ENCODE assay signal across 15 cellular contexts in genomic region chrX:729583-730409, GRCh38.
DNase-seq lines count a peak whose midpoint lies in the region; ATAC-seq, FAIRE-seq and TF ChIP-seq lines count a peak whose summit lies in the region.
"Had no signal": no experiment of that assay in that cellular context is flagged by ENCODE, and none has a peak within 500 bp of the region (broad histone marks: within the 10 kb centered on the region; RNA-seq: fewer than 3 reads in every experiment).

No MANE protein-coding gene starts in this region.

- DNase-seq in A549 (ENCODE audit: low read depth in 1 of 2, low spot score in 1 of 2): no peak
- DNase-seq in endodermal cell: peak; percentile 40
- peak in 1 of 9 donors; percentile 3 for DNase-seq in naive thymus-derived CD4-positive, alpha-beta T cell
- peak; percentile 32 for DNase-seq in sigmoid colon
- no peak for DNase-seq in T-helper 17 cell
- DNase-seq in hippocampal formation (lab: John Stamatoyannopoulos, UW): no peak
- DNase-seq in NCI-H2171 (lab: John Stamatoyannopoulos, UW): no peak
- DNase-seq in A673 (ENCODE audit: low spot score): no peak
- DNase-seq: 8988T; C1 segment of cervical spinal cord; Calu3; CD4-positive, alpha-beta T cell; DMS 273 treated with DMSO at 0.1 percent for 48 hours; H7 had no signal

- H3K4me3 ChIP-seq in A549 (no peak overlapping the region), endodermal cell (ENCODE audit: low read length) (no peak overlapping the region), sigmoid colon (no peak overlapping the region), A673 (ENCODE audit: low read depth, low read length, poor library complexity, severe bottlenecking) (no peak overlapping the region)
- no peak overlapping the region for H3K4me3 ChIP-seq in naive thymus-derived CD4-positive, alpha-beta T cell (ENCODE audit: low read length)

- POLR2A ChIA-PET in A549 (lab: Yijun Ruan, JAX): no interaction called here
- POLR2A ChIA-PET in naive thymus-derived CD4-positive, alpha-beta T cell (lab: Charles Lee): no interaction called here
- POLR2A ChIA-PET in A673 (lab: Charles Lee; ENCODE audit: low non-redundant PET): no interaction called here

- no peak for TF ChIP-seq RAD21 in A549 (conservative IDR thresholded peaks at IDR 0.05 in 1 of 2, IDR thresholded peaks at IDR 0.05 in 1 of 2)

- TF ChIP-seq EP300 in A549 (IDR thresholded peaks at IDR 0.05) (no peak), sigmoid colon (IDR thresholded peaks at IDR 0.05) (no peak)

- H3K4me2 ChIP-seq in A549: no peak overlapping the region

- H3K27me3 ChIP-seq in endodermal cell (ENCODE audit: control insufficient read depth, insufficient read depth, low read length, poor library complexity, severe bottlenecking) (no peaks in the 10 kb centered on the region), sigmoid colon (no peaks in the 10 kb centered on the region), A673 (replicated peaks; ENCODE audit: insufficient read depth, low read depth, low read length, poor library complexity) (no peaks in the 10 kb centered on the region)
- H3K27me3 ChIP-seq in naive thymus-derived CD4-positive, alpha-beta T cell (ENCODE audit: control insufficient read depth in 2 of 2, insufficient read depth in 2 of 2, low read length in 2 of 2): no peaks in the 10 kb centered on the region

- H3K36me3 ChIP-seq in endodermal cell (ENCODE audit: control insufficient read depth, insufficient read depth, low read length): no peaks in the 10 kb centered on the region
- H3K36me3 ChIP-seq in naive thymus-derived CD4-positive, alpha-beta T cell (ENCODE audit: control insufficient read depth in 2 of 3, insufficient read depth in 3 of 3, low read length in 3 of 3): no peaks in the 10 kb centered on the region
- H3K36me3 ChIP-seq in sigmoid colon: no peaks in the 10 kb centered on the region
- no peaks in the 10 kb centered on the region for H3K36me3 ChIP-seq in A673 (ENCODE audit: insufficient read depth, low read length, poor library complexity, severe bottlenecking)

- no TSS peak for BruUV-seq in A673 (replicated peaks; lab: Mats Ljungman, UMichigan)

- no peak for TF ChIP-seq POLR2A in A549 (IDR thresholded peaks at IDR 0.05; ENCODE audit: low read length)
- no peak for TF ChIP-seq POLR2A in sigmoid colon (IDR thresholded peaks at IDR 0.05)

- intact Hi-C loops in naive thymus-derived CD4-positive, alpha-beta T cell (cut with micrococcal nuclease): no loop called here
- intact Hi-C loops in sigmoid colon (cut with DNase I): no loop called here
- intact Hi-C loops in A673 (cut with micrococcal nuclease; ENCODE audit: unreplicated experiment): no loop called here

- ATAC-seq in A549: peak; percentile 50 to 60; a peak in 5 of 6 replicates
- ATAC-seq in naive thymus-derived CD4-positive, alpha-beta T cell: peak; percentile 14
- no peak for ATAC-seq in T-helper 17 cell

- H3K4me1 Mint-ChIP-seq in endodermal cell: no peaks in the 10 kb centered on the region
- H3K4me1 Mint-ChIP-seq in naive thymus-derived CD4-positive, alpha-beta T cell: no peaks in the 10 kb centered on the region
- no peaks in the 10 kb centered on the region for H3K4me1 Mint-ChIP-seq in T-helper 17 cell
- H3K4me1 Mint-ChIP-seq: B cell had no signal

- H3K27me3 Mint-ChIP-seq in endodermal cell (ENCODE audit: insufficient read depth) (peaks cover 3% of the 10 kb centered on the region), T-helper 17 cell (no peaks in the 10 kb centered on the region)
- H3K27me3 Mint-ChIP-seq in naive thymus-derived CD4-positive, alpha-beta T cell: no peaks in the 10 kb centered on the region
- H3K27me3 Mint-ChIP-seq: B cell; CD4-positive, alpha-beta T cell had no signal

- no peaks in the 10 kb centered on the region for H3K36me3 Mint-ChIP-seq in endodermal cell (ENCODE audit: low read depth)
- H3K36me3 Mint-ChIP-seq in naive thymus-derived CD4-positive, alpha-beta T cell: peaks cover 0 to 2% (median 0%) of the 10 kb centered on the region in 5 donors
- no peaks in the 10 kb centered on the region for H3K36me3 Mint-ChIP-seq in T-helper 17 cell (ENCODE audit: low read depth)

- H3K9ac ChIP-seq in endodermal cell (ENCODE audit: extremely low read depth, low read length, poor library complexity, severe bottlenecking): no peak overlapping the region

- H3K27ac ChIP-seq in A549 (no peak overlapping the region), endodermal cell (ENCODE audit: low read depth, low read length) (no peak overlapping the region), sigmoid colon (no peak overlapping the region), A673 (ENCODE audit: low read depth, low read length, poor library complexity, severe bottlenecking) (no peak overlapping the region)
- no peak overlapping the region for H3K27ac ChIP-seq in naive thymus-derived CD4-positive, alpha-beta T cell (ENCODE audit: low read depth, low read length)

- CTCF ChIA-PET in A549 (lab: Yijun Ruan, JAX) (no interaction called here), A673 (lab: Charles Lee) (no interaction called here)
- CTCF ChIA-PET in naive thymus-derived CD4-positive, alpha-beta T cell (lab: Charles Lee): no interaction called here

- 58% methylated on average over 16 of the region's 21 CpGs for WGBS in A549 (ENCODE audit: missing lambda C conversion rate)
- WGBS in endodermal cell (ENCODE audit: insufficient coverage in 1 of 2, insufficient read length in 1 of 2), 2 experiments: 85 to 86% methylated on average over 21 of the region's 21 CpGs
- WGBS in sigmoid colon, 2 donors: 66 to 77% methylated on average over 21 of the region's 21 CpGs

- TF ChIP-seq CTCF in A549 (IDR thresholded peaks at IDR 0.05) (no peak), endodermal cell (conservative IDR thresholded peaks at IDR 0.05) (no peak), sigmoid colon (IDR thresholded peaks at IDR 0.05) (no peak), A673 (conservative IDR thresholded peaks at IDR 0.05; ENCODE audit: low read depth, low read length) (no peak)

- H3K9me3 Mint-ChIP-seq in endodermal cell: peaks cover 11% of the 10 kb centered on the region
- peaks cover 0 to 8% (median 1%) of the 10 kb centered on the region in 11 donors for H3K9me3 Mint-ChIP-seq in naive thymus-derived CD4-positive, alpha-beta T cell

- H3K9me3 ChIP-seq in A549 (0 out of 3 replicates have a peak, but pooled peaks cover 4% of the 10 kb centered on the region), endodermal cell (ENCODE audit: control insufficient read depth, low read length) (peaks cover 9% of the 10 kb centered on the region), sigmoid colon (no peaks in the 10 kb centered on the region), T-helper 17 cell (ENCODE audit: control insufficient read depth, low read length, poor library complexity, severe bottlenecking) (no peaks in the 10 kb centered on the region), A673 (ENCODE audit: low read depth, low read length, poor library complexity, severe bottlenecking) (peaks cover 16% of the 10 kb centered on the region)
- peaks cover 0 to 3% (median 0%) of the 10 kb centered on the region in 3 experiments for H3K9me3 ChIP-seq in naive thymus-derived CD4-positive, alpha-beta T cell (ENCODE audit: control insufficient read depth in 2 of 3, low read length in 3 of 3)

- H3K4me1 ChIP-seq in A549 (no peaks in the 10 kb centered on the region), endodermal cell (ENCODE audit: control insufficient read depth, insufficient read depth, low read length) (no peaks in the 10 kb centered on the region), sigmoid colon (no peaks in the 10 kb centered on the region), A673 (ENCODE audit: insufficient read depth, low read length, poor library complexity, severe bottlenecking) (no peaks in the 10 kb centered on the region)
- no peaks in the 10 kb centered on the region for H3K4me1 ChIP-seq in naive thymus-derived CD4-positive, alpha-beta T cell (ENCODE audit: control insufficient read depth in 2 of 2, insufficient read depth in 2 of 2, low read length in 2 of 2)

- H3K4me3 Mint-ChIP-seq in endodermal cell (no peak overlapping the region), T-helper 17 cell (no peak overlapping the region)
- H3K4me3 Mint-ChIP-seq in naive thymus-derived CD4-positive, alpha-beta T cell: no peak overlapping the region
- H3K4me3 Mint-ChIP-seq: B cell; CD4-positive, alpha-beta T cell had no signal

- H3K27ac Mint-ChIP-seq in endodermal cell: no peak overlapping the region
- peak overlapping the region in 1 of 9 donors; percentile 50 for H3K27ac Mint-ChIP-seq in naive thymus-derived CD4-positive, alpha-beta T cell
- no peak overlapping the region for H3K27ac Mint-ChIP-seq in T-helper 17 cell
- H3K27ac Mint-ChIP-seq: B cell; CD4-positive, alpha-beta T cell had no signal

- no peak for FAIRE-seq in A549 (lab: Jason Lieb, UNC)

TF ChIP-seq in A549, 52 proteins besides CTCF, POLR2A, EP300 and RAD21 (continues in another document):
- TF ChIP-seq REST (IDR thresholded peaks at IDR 0.05) (no peak), KDM5A (IDR thresholded peaks at IDR 0.05) (no peak), MAZ (IDR thresholded peaks at IDR 0.05; ENCODE audit: borderline replicate concordance, low read depth, low read length) (no peak), MAX (IDR thresholded peaks at IDR 0.05) (no peak), HEYL (CRISPR knock-in tag; IDR thresholded peaks at IDR 0.05) (no peak)

Comparison
In these comparisons a context has a peak if more than half of its experiments do, and no peak if none do; other contexts are left out.
1. DNase-seq: peak in endodermal cell (single experiment) and sigmoid colon (single experiment); none in A549 (0 of 2), T-helper 17 cell (0 of 3), hippocampal formation (0 of 2), NCI-H2171 (single experiment) and A673 (single experiment).